In genomic region chr1:176206961-176207902, GRCh38 we compare ENCODE assay signal across 8 cellular contexts. TPM values are rescaled to one million over a fixed set of nuclear protein-coding genes. Genes with fewer than 3 reads are reported as not detected.
DNase-seq lines count a peak whose midpoint lies in the region; ATAC-seq and TF ChIP-seq lines count a peak whose summit lies in the region.

COP1 (minus strand) TSS chr1:176207286; CDS start chr1:176206978, 308 bp downstream.

- peak; percentile 96 for DNase-seq in Ammon's horn (ENCODE audit: low spot score)
- peak; percentile 82 for DNase-seq in NCI-H510A (lab: John Stamatoyannopoulos, UW)
- peak; percentile 97 for DNase-seq in activated CD4-positive, alpha-beta T cell treated with anti-CD3 and anti-CD28 coated beads for 1 hour
- DNase-seq in cerebellum (ENCODE audit: low spot score), result peak; percentile 94
- DNase-seq in kidney epithelial cell (ENCODE audit: low read depth), result peak; percentile 84
- peak; percentile 92 for DNase-seq in stimulated activated CD4-positive, alpha-beta T cell treated with anti-CD3 and anti-CD28 coated beads, Interleukin-15, amount 100 ng/mL, for 48 hours (ENCODE audit: low read depth in 2 of 2)

- no peaks in the 10 kb centered on the region for H3K36me3 ChIP-seq in kidney epithelial cell (ENCODE audit: control insufficient read depth, insufficient read depth, low read length)

- TF ChIP-seq CTCF in kidney epithelial cell (IDR thresholded peaks at IDR 0.05; ENCODE audit: insufficient read depth, low read length, poor library complexity, severe bottlenecking), result no peak

- TF ChIP-seq POLR2A in GM19099 (IDR thresholded peaks at IDR 0.05; ENCODE audit: extremely low read depth, insufficient read length, low read depth), result peak; percentile 92

- peak within 1 kb of the TSS; percentile 76 for H3K4me3 ChIP-seq in kidney epithelial cell (ENCODE audit: low read depth, low read length)

- no peaks in the 10 kb centered on the region for H3K27me3 ChIP-seq in kidney epithelial cell (ENCODE audit: control insufficient read depth, insufficient read depth, low read length)

- peak; percentile 86 for ATAC-seq in HG03432 (IDR thresholded peaks at IDR 0.05; ENCODE audit: unreplicated experiment)

RNA-seq across cellular contexts. Expression of gene COP1, which starts in this region (rescaled TPM):
- total RNA-seq in cerebellum, result 93.3 TPM
- 54.9 and 74.2 TPM in 2 replicates for total RNA-seq in kidney epithelial cell

Comparison
In these comparisons a context has a peak if more than half of its experiments do, and no peak if none do; other contexts are left out.
1. Peak in every context shown above with its lines: DNase-seq, ATAC-seq and H3K4me3 ChIP-seq.